In genomic region chr4:169811476-169811875, GRCh38 we compare ENCODE assay signal across 22 cellular contexts. TPM values are rescaled to one million over a fixed set of nuclear protein-coding genes. Genes with fewer than 3 reads are reported as not detected.
DNase-seq lines count a peak whose midpoint lies in the region; ATAC-seq, FAIRE-seq and TF ChIP-seq lines count a peak whose summit lies in the region.
"Had no signal": no experiment of that assay in that cellular context is flagged by ENCODE, and none has a peak within 500 bp of the region (broad histone marks: within the 10 kb centered on the region; RNA-seq: fewer than 3 reads in every experiment).

No MANE protein-coding gene starts in this region.

- no peaks in the 10 kb centered on the region for H3K36me3 Mint-ChIP-seq in CD4-positive, alpha-beta memory T cell
- H3K36me3 Mint-ChIP-seq: IgD-negative memory B cell had no signal

- H3K4me1 Mint-ChIP-seq in CD4-positive, alpha-beta memory T cell: no peaks in the 10 kb centered on the region

- in situ Hi-C loops in SK-MEL-5 (cut with HindIII; ENCODE audit: low pct_unique_long_range_greater_than_20kb, low sequenced_read_pairs): loop anchor here (25.0 kb wide), 1 partner anchor 226 kb away; the partner anchor contains the start of gene MFAP3L

- H3K27me3 Mint-ChIP-seq in CD4-positive, alpha-beta memory T cell: peaks cover 4 to 11% of the 10 kb centered on the region in 2 donors

- no peaks in the 10 kb centered on the region for H3K79me2 ChIP-seq in endothelial cell of umbilical vein (ENCODE audit: control insufficient read depth, insufficient read depth, low read length)

- no peaks in the 10 kb centered on the region for H3K36me3 ChIP-seq in endothelial cell of umbilical vein (ENCODE audit: control insufficient read depth in 2 of 2, extremely low read depth in 1 of 2, insufficient read depth in 2 of 2, low read length in 2 of 2)
- H3K36me3 ChIP-seq in CD4-positive, alpha-beta memory T cell (ENCODE audit: insufficient read depth, low read length): no peaks in the 10 kb centered on the region

- no peaks in the 10 kb centered on the region for H3K9me3 ChIP-seq in endothelial cell of umbilical vein (replicated peaks; ENCODE audit: control insufficient read depth, insufficient read depth, low read length)
- H3K9me3 ChIP-seq in CD4-positive, alpha-beta memory T cell (ENCODE audit: control insufficient read depth in 1 of 2, low read length in 2 of 2): no peaks in the 10 kb centered on the region
- H3K9me3 ChIP-seq: SK-N-SH had no signal

- peaks cover 0 to 2% (median 0%) of the 10 kb centered on the region in 8 donors for H3K9me3 Mint-ChIP-seq in CD4-positive, alpha-beta memory T cell
- H3K9me3 Mint-ChIP-seq: IgD-negative memory B cell had no signal

- no peak overlapping the region for H3K4me3 ChIP-seq in endothelial cell of umbilical vein (replicated peaks in 1 of 3; ENCODE audit: insufficient read depth in 1 of 3, low read depth in 1 of 3, low read length in 3 of 3)
- no peak overlapping the region for H3K4me3 ChIP-seq in CD4-positive, alpha-beta memory T cell (ENCODE audit: low read length in 2 of 2)

- TF ChIP-seq CTCF in endothelial cell of umbilical vein (IDR thresholded peaks at IDR 0.05; ENCODE audit: extremely low read depth in 1 of 2, insufficient read depth in 1 of 2, low read depth in 1 of 2, low read length in 2 of 2): no peak

- no TSS peak for BruUV-seq in endothelial cell of umbilical vein (replicated peaks; lab: Mats Ljungman, UMichigan)

- no peaks in the 10 kb centered on the region for H4K20me1 ChIP-seq in endothelial cell of umbilical vein (replicated peaks; ENCODE audit: control insufficient read depth, extremely low read depth, insufficient read depth, low read length)

- FAIRE-seq in endothelial cell of umbilical vein (lab: Jason Lieb, UNC): no peak

- no peak overlapping the region for H3K27ac ChIP-seq in endothelial cell of umbilical vein (ENCODE audit: insufficient read depth, low read depth, low read length)
- H3K27ac ChIP-seq in CD4-positive, alpha-beta memory T cell (ENCODE audit: low read depth, low read length): no peak overlapping the region

- POLR2A ChIA-PET in endothelial cell of umbilical vein (lab: Charles Lee): no interaction called here
- POLR2A ChIA-PET in CD4-positive, alpha-beta memory T cell (lab: Charles Lee; ENCODE audit: partially characterized antibody): no interaction called here

- dilution Hi-C loops in endothelial cell of umbilical vein (cut with MboI; ENCODE audit: extremely low pct_ligation_motif_present, low sequenced_read_pairs): no loop called here

- no peak overlapping the region for H3K4me3 Mint-ChIP-seq in CD4-positive, alpha-beta memory T cell
- H3K4me3 Mint-ChIP-seq: IgD-negative memory B cell had no signal

- intact Hi-C loops in endothelial cell of umbilical vein (cut with micrococcal nuclease) (no loop called here), posterior cingulate gyrus (cut with DNase I) (no loop called here)
- intact Hi-C loops in CD4-positive, alpha-beta memory T cell (cut with micrococcal nuclease): no loop called here

- peak; percentile 53 for DNase-seq in COLO829 (ENCODE audit: low spot score)
- DNase-seq in SK-MEL-5 (ENCODE audit: low read depth, low spot score): peak; percentile 52
- DNase-seq in endothelial cell of umbilical vein (ENCODE audit: low read depth, low spot score): peak; percentile 37
- DNase-seq in SK-N-DZ (ENCODE audit: low spot score): no peak
- no peak for DNase-seq in CD4-positive, alpha-beta memory T cell
- DNase-seq in posterior cingulate gyrus: no peak
- DNase-seq: ACHN, C1 segment of cervical spinal cord, DMS79, GOT3, HCEC 1CT, Karpas-422, NCI-H1694, NCI-H2081, NCI-H2171 treated with DMSO at 0.1 percent for 48 hours, NCI-H524 treated with DMSO at 0.1 percent for 48 hours, NCI-H82, OCI-M1, Right ventricle myocardium superior, SK-N-SH had no signal

- CTCF ChIA-PET in endothelial cell of umbilical vein (lab: Charles Lee): interaction anchor here (1.7 to 6.2 kb wide), 7 partner anchors 12 to 279 kb away, joined by 9 to 107 read pairs (median 19); partner anchors contain the start of genes AADAT and NEK1
- CTCF ChIA-PET in CD4-positive, alpha-beta memory T cell (lab: Charles Lee; ENCODE audit: partially characterized antibody): interaction anchor here (1.3 to 3.7 kb wide), 12 partner anchors 9 to 254 kb away, joined by 3 to 51 read pairs (median 14); partner anchors contain the start of gene NEK1

- H3K4me2 ChIP-seq in endothelial cell of umbilical vein (ENCODE audit: insufficient read depth, low read length): no peak overlapping the region
- H3K4me2 ChIP-seq: SK-N-SH had no signal

- H3K9me1 ChIP-seq in endothelial cell of umbilical vein (replicated peaks; ENCODE audit: control insufficient read depth, extremely low read depth, insufficient read depth, low read length): no peaks in the 10 kb centered on the region

- TF ChIP-seq POLR2A in endothelial cell of umbilical vein (IDR thresholded peaks at IDR 0.05; ENCODE audit: low read depth, low read length): no peak

- no peak for ATAC-seq in GM21526 (IDR thresholded peaks at IDR 0.05; ENCODE audit: low FRiP score, unreplicated experiment)

- H2AFZ ChIP-seq in endothelial cell of umbilical vein (ENCODE audit: low read depth, low read length): no peak overlapping the region

- no peak overlapping the region for H3K27ac Mint-ChIP-seq in CD4-positive, alpha-beta memory T cell
- H3K27ac Mint-ChIP-seq: IgD-negative memory B cell had no signal

- H3K4me1 ChIP-seq in endothelial cell of umbilical vein (ENCODE audit: control insufficient read depth, extremely low read depth, insufficient read depth, low read length): no peaks in the 10 kb centered on the region
- H3K4me1 ChIP-seq in CD4-positive, alpha-beta memory T cell (ENCODE audit: insufficient read depth, low read length): no peaks in the 10 kb centered on the region

- no peak overlapping the region for H3K9ac ChIP-seq in endothelial cell of umbilical vein (replicated peaks; ENCODE audit: extremely low read depth, insufficient read depth, low read length)
- H3K9ac ChIP-seq: SK-N-SH had no signal

- peaks cover 0 to 5% of the 10 kb centered on the region in 2 experiments for H3K27me3 ChIP-seq in endothelial cell of umbilical vein (ENCODE audit: control insufficient read depth in 2 of 2, insufficient read depth in 2 of 2, low read length in 2 of 2)
- no peaks in the 10 kb centered on the region for H3K27me3 ChIP-seq in CD4-positive, alpha-beta memory T cell (ENCODE audit: insufficient read depth, low read length)

TF ChIP-seq in endothelial cell of umbilical vein, 7 proteins besides CTCF, POLR2A, EP300 and RAD21:
- TF ChIP-seq MYC (IDR thresholded peaks at IDR 0.05; ENCODE audit: low read depth, low read length) (no peak), FOS (IDR thresholded peaks at IDR 0.05; ENCODE audit: borderline replicate concordance, insufficient read depth, low read length) (peak; percentile 20), POLR2AphosphoS5 (IDR thresholded peaks at IDR 0.05; ENCODE audit: insufficient read depth, low read depth, low read length) (no peak), EZH2 (IDR thresholded peaks at IDR 0.05; ENCODE audit: borderline replicate concordance, low read depth, low read length, severe bottlenecking) (no peak), GATA2 (IDR thresholded peaks at IDR 0.05; ENCODE audit: insufficient read depth, insufficient read length, low read depth, low read length) (no peak)
TF ChIP-seq in endothelial cell of umbilical vein: peak in this region for 1.

RNA-seq across cellular contexts. Expression of gene HPF1, which starts 53.7 kb away (rescaled TPM):
- 30.6 and 31.7 TPM in 2 replicates for total RNA-seq in SK-MEL-5 (2014; rRNA removed; shearing (Covaris generic))
- 28.0 and 51.1 TPM in 2 replicates for polyA plus RNA-seq in SK-MEL-5 (2015; cell fraction: cytosol; rRNA removed)
- 27.9 and 54.9 TPM in 2 replicates for polyA plus RNA-seq in SK-MEL-5 (2015; cell fraction: nucleus; rRNA removed)
- 30.1 and 30.3 TPM in 2 replicates for total RNA-seq in endothelial cell of umbilical vein
- 7.7 and 16.1 TPM in 2 replicates for polyA plus RNA-seq in endothelial cell of umbilical vein
- polyA plus RNA-seq in endothelial cell of umbilical vein (2011; cell fraction: cytosol; rRNA removed): 24.2 and 26.3 TPM in 2 replicates
- 9.2 and 12.5 TPM in 2 replicates for polyA plus RNA-seq in endothelial cell of umbilical vein (2011; cell fraction: nucleus; rRNA removed)
- polyA plus RNA-seq in endothelial cell of umbilical vein (2012): 24.2 and 38.9 TPM in 2 replicates
- polyA minus RNA-seq in endothelial cell of umbilical vein: 3.4 and 4.2 TPM in 2 replicates
- polyA minus RNA-seq in endothelial cell of umbilical vein (2011; cell fraction: cytosol; rRNA and poly(A)+ RNA removed): 3.6 TPM
- polyA minus RNA-seq in endothelial cell of umbilical vein (2011; cell fraction: nucleus; rRNA and poly(A)+ RNA removed): 2.5 and 3.8 TPM in 2 replicates
- polyA plus RNA-seq in SK-N-DZ (2014; cell fraction: cytosol; rRNA removed): 72.8 and 86.7 TPM in 2 replicates
- 38.5 and 53.5 TPM in 2 replicates for polyA plus RNA-seq in SK-N-DZ (2014; cell fraction: nucleus; rRNA removed)
- 10 to 100 TPM; 14.4 to 15.0 TPM for total RNA-seq in CD4-positive, alpha-beta memory T cell
- polyA plus RNA-seq in CD4-positive, alpha-beta memory T cell: 10 to 100 TPM; 41.9 to 49.5 TPM

Comparison
In these comparisons a context has a peak if more than half of its experiments do, and no peak if none do; other contexts are left out.
1. DNase-seq: peak in COLO829 (single experiment), SK-MEL-5 (single experiment) and endothelial cell of umbilical vein (single experiment); none in SK-N-DZ (single experiment), CD4-positive, alpha-beta memory T cell (0 of 5) and posterior cingulate gyrus (0 of 10).